2 cellular contexts compared by ENCODE assay signal in the genomic region with DNA sequence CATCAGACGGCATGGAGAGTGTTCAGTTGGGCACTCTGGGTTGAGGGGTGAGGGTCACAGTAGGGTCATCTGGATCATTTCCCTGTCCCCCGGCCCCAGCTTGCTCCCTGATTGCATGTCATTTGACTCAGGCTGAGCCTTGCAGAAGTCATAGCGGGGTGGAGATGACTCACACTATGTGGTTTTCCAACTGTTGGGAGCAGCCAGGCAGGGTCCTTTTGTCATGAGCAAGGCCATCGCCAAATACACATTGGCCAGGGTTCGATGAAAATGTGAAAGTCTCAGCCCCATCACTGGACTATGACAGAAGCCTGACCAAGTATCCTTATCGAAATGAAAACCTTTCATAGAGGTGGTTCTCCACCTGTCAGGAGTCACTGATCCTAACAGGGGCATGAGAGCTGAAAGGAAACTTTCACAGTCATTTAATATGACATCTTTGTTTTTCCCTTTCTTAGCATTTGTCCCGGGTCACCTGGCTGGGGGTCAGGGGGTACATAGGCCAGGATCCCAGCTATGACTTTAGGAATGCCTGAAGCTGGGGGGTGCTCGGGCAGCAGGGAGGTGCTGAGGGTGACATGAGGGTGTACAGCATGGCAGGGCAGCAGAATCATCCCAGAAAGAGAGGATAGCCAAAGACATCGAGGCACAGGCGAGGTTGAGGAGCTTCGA.
TF ChIP-seq lines count a peak whose summit lies in the region.

No MANE protein-coding gene starts in this region.

TF ChIP-seq in HCT116, 20 proteins besides CTCF, POLR2A, EP300 and RAD21 (continued from another document):
- TF ChIP-seq, protein P1, sequence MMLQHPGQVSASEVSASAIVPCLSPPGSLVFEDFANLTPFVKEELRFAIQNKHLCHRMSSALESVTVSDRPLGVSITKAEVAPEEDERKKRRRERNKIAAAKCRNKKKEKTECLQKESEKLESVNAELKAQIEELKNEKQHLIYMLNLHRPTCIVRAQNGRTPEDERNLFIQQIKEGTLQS (IDR thresholded peaks at IDR 0.05), result no peak
- TF ChIP-seq, protein P2, sequence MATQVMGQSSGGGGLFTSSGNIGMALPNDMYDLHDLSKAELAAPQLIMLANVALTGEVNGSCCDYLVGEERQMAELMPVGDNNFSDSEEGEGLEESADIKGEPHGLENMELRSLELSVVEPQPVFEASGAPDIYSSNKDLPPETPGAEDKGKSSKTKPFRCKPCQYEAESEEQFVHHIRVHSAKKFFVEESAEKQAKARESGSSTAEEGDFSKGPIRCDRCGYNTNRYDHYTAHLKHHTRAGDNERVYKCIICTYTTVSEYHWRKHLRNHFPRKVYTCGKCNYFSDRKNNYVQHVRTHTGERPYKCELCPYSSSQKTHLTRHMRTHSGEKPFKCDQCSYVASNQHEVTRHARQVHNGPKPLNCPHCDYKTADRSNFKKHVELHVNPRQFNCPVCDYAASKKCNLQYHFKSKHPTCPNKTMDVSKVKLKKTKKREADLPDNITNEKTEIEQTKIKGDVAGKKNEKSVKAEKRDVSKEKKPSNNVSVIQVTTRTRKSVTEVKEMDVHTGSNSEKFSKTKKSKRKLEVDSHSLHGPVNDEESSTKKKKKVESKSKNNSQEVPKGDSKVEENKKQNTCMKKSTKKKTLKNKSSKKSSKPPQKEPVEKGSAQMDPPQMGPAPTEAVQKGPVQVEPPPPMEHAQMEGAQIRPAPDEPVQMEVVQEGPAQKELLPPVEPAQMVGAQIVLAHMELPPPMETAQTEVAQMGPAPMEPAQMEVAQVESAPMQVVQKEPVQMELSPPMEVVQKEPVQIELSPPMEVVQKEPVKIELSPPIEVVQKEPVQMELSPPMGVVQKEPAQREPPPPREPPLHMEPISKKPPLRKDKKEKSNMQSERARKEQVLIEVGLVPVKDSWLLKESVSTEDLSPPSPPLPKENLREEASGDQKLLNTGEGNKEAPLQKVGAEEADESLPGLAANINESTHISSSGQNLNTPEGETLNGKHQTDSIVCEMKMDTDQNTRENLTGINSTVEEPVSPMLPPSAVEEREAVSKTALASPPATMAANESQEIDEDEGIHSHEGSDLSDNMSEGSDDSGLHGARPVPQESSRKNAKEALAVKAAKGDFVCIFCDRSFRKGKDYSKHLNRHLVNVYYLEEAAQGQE (IDR thresholded peaks at IDR 0.05; ENCODE audit: low read depth), result no peak
- TF ChIP-seq EZH2 (IDR thresholded peaks at IDR 0.05) (no peak), ZFX (IDR thresholded peaks at IDR 0.05) (no peak), SIN3A (IDR thresholded peaks at IDR 0.05; ENCODE audit: low read depth) (no peak), EZH2phosphoT487 (IDR thresholded peaks at IDR 0.05; ENCODE audit: borderline replicate concordance) (no peak), YY1 (IDR thresholded peaks at IDR 0.05; ENCODE audit: extremely low read depth, insufficient replicate concordance, low read depth, low read length) (peak; percentile 42), CEBPB (IDR thresholded peaks at IDR 0.05; ENCODE audit: low read depth) (peak; percentile 88), SP1 (IDR thresholded peaks at IDR 0.05; ENCODE audit: low read depth) (peak; percentile 88)
- TF ChIP-seq, protein P3, sequence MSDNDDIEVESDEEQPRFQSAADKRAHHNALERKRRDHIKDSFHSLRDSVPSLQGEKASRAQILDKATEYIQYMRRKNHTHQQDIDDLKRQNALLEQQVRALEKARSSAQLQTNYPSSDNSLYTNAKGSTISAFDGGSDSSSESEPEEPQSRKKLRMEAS (IDR thresholded peaks at IDR 0.05), result peak; percentile 71
- TF ChIP-seq, protein P4, sequence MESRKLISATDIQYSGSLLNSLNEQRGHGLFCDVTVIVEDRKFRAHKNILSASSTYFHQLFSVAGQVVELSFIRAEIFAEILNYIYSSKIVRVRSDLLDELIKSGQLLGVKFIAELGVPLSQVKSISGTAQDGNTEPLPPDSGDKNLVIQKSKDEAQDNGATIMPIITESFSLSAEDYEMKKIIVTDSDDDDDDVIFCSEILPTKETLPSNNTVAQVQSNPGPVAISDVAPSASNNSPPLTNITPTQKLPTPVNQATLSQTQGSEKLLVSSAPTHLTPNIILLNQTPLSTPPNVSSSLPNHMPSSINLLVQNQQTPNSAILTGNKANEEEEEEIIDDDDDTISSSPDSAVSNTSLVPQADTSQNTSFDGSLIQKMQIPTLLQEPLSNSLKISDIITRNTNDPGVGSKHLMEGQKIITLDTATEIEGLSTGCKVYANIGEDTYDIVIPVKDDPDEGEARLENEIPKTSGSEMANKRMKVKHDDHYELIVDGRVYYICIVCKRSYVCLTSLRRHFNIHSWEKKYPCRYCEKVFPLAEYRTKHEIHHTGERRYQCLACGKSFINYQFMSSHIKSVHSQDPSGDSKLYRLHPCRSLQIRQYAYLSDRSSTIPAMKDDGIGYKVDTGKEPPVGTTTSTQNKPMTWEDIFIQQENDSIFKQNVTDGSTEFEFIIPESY (IDR thresholded peaks at IDR 0.05; ENCODE audit: extremely low read depth, insufficient replicate concordance, low read length), result no peak

TF ChIP-seq in SK-N-SH treated with all-trans-retinoic acid at 6 μM for 48 hours, 23 proteins besides CTCF, POLR2A, EP300 and RAD21 (continued from another document):
- TF ChIP-seq, protein P5, sequence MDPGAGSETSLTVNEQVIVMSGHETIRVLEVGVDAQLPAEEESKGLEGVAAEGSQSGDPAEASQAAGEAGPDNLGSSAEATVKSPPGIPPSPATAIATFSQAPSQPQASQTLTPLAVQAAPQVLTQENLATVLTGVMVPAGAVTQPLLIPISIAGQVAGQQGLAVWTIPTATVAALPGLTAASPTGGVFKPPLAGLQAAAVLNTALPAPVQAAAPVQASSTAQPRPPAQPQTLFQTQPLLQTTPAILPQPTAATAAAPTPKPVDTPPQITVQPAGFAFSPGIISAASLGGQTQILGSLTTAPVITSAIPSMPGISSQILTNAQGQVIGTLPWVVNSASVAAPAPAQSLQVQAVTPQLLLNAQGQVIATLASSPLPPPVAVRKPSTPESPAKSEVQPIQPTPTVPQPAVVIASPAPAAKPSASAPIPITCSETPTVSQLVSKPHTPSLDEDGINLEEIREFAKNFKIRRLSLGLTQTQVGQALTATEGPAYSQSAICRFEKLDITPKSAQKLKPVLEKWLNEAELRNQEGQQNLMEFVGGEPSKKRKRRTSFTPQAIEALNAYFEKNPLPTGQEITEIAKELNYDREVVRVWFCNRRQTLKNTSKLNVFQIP (CRISPR knock-in tag; IDR thresholded peaks at IDR 0.05; ENCODE audit: borderline replicate concordance, low read depth), result no peak
- TF ChIP-seq, protein P6, sequence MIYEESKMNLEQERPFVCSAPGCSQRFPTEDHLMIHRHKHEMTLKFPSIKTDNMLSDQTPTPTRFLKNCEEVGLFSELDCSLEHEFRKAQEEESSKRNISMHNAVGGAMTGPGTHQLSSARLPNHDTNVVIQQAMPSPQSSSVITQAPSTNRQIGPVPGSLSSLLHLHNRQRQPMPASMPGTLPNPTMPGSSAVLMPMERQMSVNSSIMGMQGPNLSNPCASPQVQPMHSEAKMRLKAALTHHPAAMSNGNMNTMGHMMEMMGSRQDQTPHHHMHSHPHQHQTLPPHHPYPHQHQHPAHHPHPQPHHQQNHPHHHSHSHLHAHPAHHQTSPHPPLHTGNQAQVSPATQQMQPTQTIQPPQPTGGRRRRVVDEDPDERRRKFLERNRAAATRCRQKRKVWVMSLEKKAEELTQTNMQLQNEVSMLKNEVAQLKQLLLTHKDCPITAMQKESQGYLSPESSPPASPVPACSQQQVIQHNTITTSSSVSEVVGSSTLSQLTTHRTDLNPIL (CRISPR knock-in tag; IDR thresholded peaks at IDR 0.05; ENCODE audit: low read depth), result no peak
- no peak for TF ChIP-seq TCF4 (CRISPR knock-in tag; IDR thresholded peaks at IDR 0.05; ENCODE audit: borderline replicate concordance)
- no peak for TF ChIP-seq ESRRG (CRISPR knock-in tag; IDR thresholded peaks at IDR 0.05)
- no peak for TF ChIP-seq SNAI2 (CRISPR knock-in tag; IDR thresholded peaks at IDR 0.05)
- TF ChIP-seq ZNF565 (CRISPR knock-in tag; conservative IDR thresholded peaks at IDR 0.05; ENCODE audit: low read depth), result no peak
- no peak for TF ChIP-seq ZNF8 (CRISPR knock-in tag; IDR thresholded peaks at IDR 0.05)
- no peak for TF ChIP-seq GLIS3 (CRISPR knock-in tag; IDR thresholded peaks at IDR 0.05)
- TF ChIP-seq ZFP30 (CRISPR knock-in tag; IDR thresholded peaks at IDR 0.05), result no peak
- TF ChIP-seq ZNF70 (CRISPR knock-in tag; IDR thresholded peaks at IDR 0.05), result no peak
- TF ChIP-seq, protein P7, sequence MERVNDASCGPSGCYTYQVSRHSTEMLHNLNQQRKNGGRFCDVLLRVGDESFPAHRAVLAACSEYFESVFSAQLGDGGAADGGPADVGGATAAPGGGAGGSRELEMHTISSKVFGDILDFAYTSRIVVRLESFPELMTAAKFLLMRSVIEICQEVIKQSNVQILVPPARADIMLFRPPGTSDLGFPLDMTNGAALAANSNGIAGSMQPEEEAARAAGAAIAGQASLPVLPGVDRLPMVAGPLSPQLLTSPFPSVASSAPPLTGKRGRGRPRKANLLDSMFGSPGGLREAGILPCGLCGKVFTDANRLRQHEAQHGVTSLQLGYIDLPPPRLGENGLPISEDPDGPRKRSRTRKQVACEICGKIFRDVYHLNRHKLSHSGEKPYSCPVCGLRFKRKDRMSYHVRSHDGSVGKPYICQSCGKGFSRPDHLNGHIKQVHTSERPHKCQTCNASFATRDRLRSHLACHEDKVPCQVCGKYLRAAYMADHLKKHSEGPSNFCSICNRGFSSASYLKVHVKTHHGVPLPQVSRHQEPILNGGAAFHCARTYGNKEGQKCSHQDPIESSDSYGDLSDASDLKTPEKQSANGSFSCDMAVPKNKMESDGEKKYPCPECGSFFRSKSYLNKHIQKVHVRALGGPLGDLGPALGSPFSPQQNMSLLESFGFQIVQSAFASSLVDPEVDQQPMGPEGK (CRISPR knock-in tag; IDR thresholded peaks at IDR 0.05; ENCODE audit: borderline replicate concordance), result no peak
- no peak for TF ChIP-seq OSR1 (CRISPR knock-in tag; IDR thresholded peaks at IDR 0.05)
- no peak for TF ChIP-seq TOX (CRISPR knock-in tag; IDR thresholded peaks at IDR 0.05; ENCODE audit: borderline replicate concordance)
